1 cellular context compared by ENCODE assay signal in genomic region chr18:75456277-75456676, GRCh38.
TF ChIP-seq lines count a peak whose summit lies in the region.

No MANE protein-coding gene starts in this region.

TF ChIP-seq in H1, 55 proteins besides CTCF, POLR2A, EP300 and RAD21:
- TF ChIP-seq SUZ12 (IDR thresholded peaks at IDR 0.05; ENCODE audit: low read length), result 0 out of 2 replicates have a peak, but pooled peaks have one; percentile 13
- TF ChIP-seq JUN (IDR thresholded peaks at IDR 0.05; ENCODE audit: low read depth, low read length), result no peak
